Comparison of ENCODE assay signal across 1 cellular context in genomic region chr4:16393216-16393615, GRCh38.
DNase-seq lines count a peak whose midpoint lies in the region; ATAC-seq lines count a peak whose summit lies in the region.
"Not testable (repeated sequence)": the region's sequence is repeated elsewhere in the genome, so short reads cannot be mapped to it uniquely, and the experiment has no call there.

No MANE protein-coding gene starts in this region.

- not testable (repeated sequence) for H3K4me3 Mint-ChIP-seq in stimulated activated naive CD8-positive, alpha-beta T cell treated with anti-CD3 and anti-CD28 coated beads, Interleukin-15, amount 100 ng/mL, for 72 hours

- H3K27ac Mint-ChIP-seq in stimulated activated naive CD8-positive, alpha-beta T cell treated with anti-CD3 and anti-CD28 coated beads, Interleukin-15, amount 100 ng/mL, for 72 hours = not testable (repeated sequence)

- H3K4me1 Mint-ChIP-seq in stimulated activated naive CD8-positive, alpha-beta T cell treated with anti-CD3 and anti-CD28 coated beads, Interleukin-15, amount 100 ng/mL, for 72 hours = not testable (repeated sequence)

- DNase-seq in stimulated activated naive CD8-positive, alpha-beta T cell treated with anti-CD3 and anti-CD28 coated beads, Interleukin-15, amount 100 ng/mL, for 72 hours = not testable (repeated sequence)

- not testable (repeated sequence) for H3K27me3 Mint-ChIP-seq in stimulated activated naive CD8-positive, alpha-beta T cell treated with anti-CD3 and anti-CD28 coated beads, Interleukin-15, amount 100 ng/mL, for 72 hours

- H3K9me3 Mint-ChIP-seq in stimulated activated naive CD8-positive, alpha-beta T cell treated with anti-CD3 and anti-CD28 coated beads, Interleukin-15, amount 100 ng/mL, for 72 hours = not testable (repeated sequence)

- ATAC-seq in stimulated activated naive CD8-positive, alpha-beta T cell treated with anti-CD3 and anti-CD28 coated beads, Interleukin-15, amount 100 ng/mL, for 72 hours = peak; percentile 52
